ENCODE assay signal across 8 cellular contexts in the genomic region with DNA sequence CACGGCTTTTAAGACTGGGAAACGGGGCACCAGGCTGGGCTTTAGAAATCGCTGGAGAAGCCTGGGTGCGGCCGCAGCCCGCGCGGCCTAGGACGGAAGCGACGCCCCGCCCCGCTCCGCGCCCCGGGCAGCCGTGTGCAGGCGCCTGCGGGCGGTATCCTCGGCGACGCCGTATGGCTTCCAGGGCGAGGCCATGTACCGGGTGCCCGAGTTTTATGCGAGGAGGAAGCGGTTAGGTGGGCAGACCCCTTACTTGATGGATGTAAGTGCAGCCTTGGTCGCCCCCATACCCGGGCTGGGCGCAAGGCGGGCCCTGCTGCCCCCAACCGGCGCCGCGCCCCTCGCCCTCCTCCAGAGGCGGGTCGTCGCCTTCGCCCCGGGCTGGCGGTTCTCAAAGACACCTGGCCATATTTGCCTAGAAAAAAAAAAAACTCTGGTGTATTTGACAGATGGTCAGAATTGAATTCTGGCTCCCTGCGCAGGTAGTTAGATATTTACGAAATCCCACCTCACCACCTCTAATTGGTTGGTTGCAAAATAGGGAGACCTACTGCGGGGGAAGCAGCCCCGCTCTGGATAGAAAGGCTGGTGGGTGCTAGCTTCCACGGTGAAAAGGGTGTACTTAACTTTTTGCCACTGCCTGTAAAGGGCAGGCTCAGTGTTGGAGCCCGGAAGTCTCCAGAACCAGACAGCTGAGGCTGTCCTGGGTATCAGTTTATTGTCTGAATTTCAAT. TPM values are rescaled to one million over a fixed set of nuclear protein-coding genes. Genes with fewer than 3 reads are reported as not detected.
A peak's percentile ranks its signal among the peaks of the same experiment; 100 is the strongest.
DNase-seq lines count a peak whose midpoint lies in the region; ATAC-seq and TF ChIP-seq lines count a peak whose summit lies in the region.

Gene PPP1R36 (plus strand): TSS at position 157 of the 734 bp plus-strand sequence. CDS start 37 bp downstream, at position 194.

- H4K20me1 ChIP-seq in DOHH2 (ENCODE audit: control insufficient read depth, insufficient read depth, low read depth, low read length), result no peaks in the 10 kb centered on the region

- no peaks in the 10 kb centered on the region for H3K9me3 Mint-ChIP-seq in natural killer cell

- no peak for TF ChIP-seq CTCF in DOHH2 (IDR thresholded peaks at IDR 0.05; ENCODE audit: low read depth, low read length, poor library complexity, severe bottlenecking)
- TF ChIP-seq CTCF in natural killer cell (IDR thresholded peaks at IDR 0.05), result no peak
- peak in 2 of 6 experiments; percentile 19 to 20 for TF ChIP-seq CTCF in upper lobe of left lung (IDR thresholded peaks at IDR 0.05)

- H3K9me3 ChIP-seq in DOHH2 (ENCODE audit: control insufficient read depth, insufficient read depth, low read length), result no peaks in the 10 kb centered on the region
- no peaks in the 10 kb centered on the region for H3K9me3 ChIP-seq in upper lobe of left lung

- TF ChIP-seq POLR2A in erythroblast (IDR thresholded peaks at IDR 0.05; ENCODE audit: low read length) (no peak), upper lobe of left lung (IDR thresholded peaks at IDR 0.05) (no peak)

- peak within 1 kb of the TSS in 1 of 2 donors; percentile 56 for H3K27ac Mint-ChIP-seq in natural killer cell

- H3K79me2 ChIP-seq in DOHH2 (ENCODE audit: control insufficient read depth, low read length), result no peaks in the 10 kb centered on the region

- peak; percentile 89 to 97 (median 96) for ATAC-seq in natural killer cell
- ATAC-seq in upper lobe of left lung (ENCODE audit: low FRiP score in 2 of 2), result peak; percentile 75 to 94
- ATAC-seq in GM21717 (IDR thresholded peaks at IDR 0.05; ENCODE audit: unreplicated experiment), result no peak

- no peaks in the 10 kb centered on the region for H3F3A ChIP-seq in DOHH2 (ENCODE audit: control insufficient read depth, insufficient read depth)

- H3K27me3 ChIP-seq in DOHH2 (ENCODE audit: control insufficient read depth, low read length), result peaks cover 40% of the 10 kb centered on the region
- H3K27me3 ChIP-seq in upper lobe of left lung, result no peaks in the 10 kb centered on the region

- peaks cover 0 to 14% of the 10 kb centered on the region in 2 donors for H3K27me3 Mint-ChIP-seq in natural killer cell (ENCODE audit: low read depth in 2 of 2)

- peak; percentile 41 for DNase-seq in NAMALWA (ENCODE audit: low spot score)
- DNase-seq in activated CD4-positive, alpha-beta T cell treated with anti-CD3 and anti-CD28 coated beads, Interleukin-2, amount 50 U/mL, for 1 hour, result peak; percentile 35
- DNase-seq in erythroblast (lab: John Stamatoyannopoulos, UW), result peak; percentile 51 to 58
- peak; percentile 35 for DNase-seq in natural killer cell
- peak; percentile 28 to 93 for DNase-seq in upper lobe of left lung
- DNase-seq in DMS114 treated with DMSO at 0.1 percent for 48 hours (lab: John Stamatoyannopoulos, UW; ENCODE audit: unreplicated experiment), result no peak

- TF ChIP-seq EP300 in upper lobe of left lung (IDR thresholded peaks at IDR 0.05), result no peak

- no peaks in the 10 kb centered on the region for H3K36me3 Mint-ChIP-seq in natural killer cell

- H3K36me3 ChIP-seq in DOHH2 (ENCODE audit: control insufficient read depth, low read length) (no peaks in the 10 kb centered on the region), upper lobe of left lung (no peaks in the 10 kb centered on the region)

- peak within 1 kb of the TSS; percentile 82 for H3K4me3 Mint-ChIP-seq in natural killer cell

- H3K9me2 ChIP-seq in DOHH2 (replicated peaks; ENCODE audit: control insufficient read depth, low read length), result no peaks in the 10 kb centered on the region

- peaks cover 16 to 17% of the 10 kb centered on the region in 2 donors for H3K4me1 Mint-ChIP-seq in natural killer cell

- H3K4me2 ChIP-seq in DOHH2 (ENCODE audit: low read length), result peak within 1 kb of the TSS; percentile 8; the same call in 1 of the 2 replicates

- H3K4me3 ChIP-seq in DOHH2 (ENCODE audit: low read length), result no peak within 1 kb of the TSS
- peak within 1 kb of the TSS in 3 of 4 donors; percentile 25 to 51 (median 46) for H3K4me3 ChIP-seq in upper lobe of left lung

- intact Hi-C loops in natural killer cell (cut with micrococcal nuclease), result no loop called here

- H3K4me1 ChIP-seq in DOHH2 (ENCODE audit: control insufficient read depth, low read length) (no peaks in the 10 kb centered on the region), upper lobe of left lung (peaks cover 12 to 14% (median 13%) of the 10 kb centered on the region in 4 donors)

- WGBS in upper lobe of left lung, 2 donors, result 10 to 26% methylated on average over 4 to 26 of the region's 50 CpGs

- H3K27ac ChIP-seq in DOHH2 (ENCODE audit: low read depth, low read length) (no peak within 1 kb of the TSS), upper lobe of left lung (no peak within 1 kb of the TSS)

RNA-seq across cellular contexts. Expression of gene PPP1R36, which starts in this region (rescaled TPM):
- total RNA-seq in natural killer cell, result 1 to 10 TPM in 2 of 3 donors, under 1 TPM in 1; 0.60 to 1.2 (median 1.0) TPM
- total RNA-seq in upper lobe of left lung, result 1 to 10 TPM in 3 of 6 donors, under 1 TPM in 2, not detected in 1; 0.54 to 2.9 (median 1.4) TPM
